26 cellular contexts compared by ENCODE assay signal in the genomic region with DNA sequence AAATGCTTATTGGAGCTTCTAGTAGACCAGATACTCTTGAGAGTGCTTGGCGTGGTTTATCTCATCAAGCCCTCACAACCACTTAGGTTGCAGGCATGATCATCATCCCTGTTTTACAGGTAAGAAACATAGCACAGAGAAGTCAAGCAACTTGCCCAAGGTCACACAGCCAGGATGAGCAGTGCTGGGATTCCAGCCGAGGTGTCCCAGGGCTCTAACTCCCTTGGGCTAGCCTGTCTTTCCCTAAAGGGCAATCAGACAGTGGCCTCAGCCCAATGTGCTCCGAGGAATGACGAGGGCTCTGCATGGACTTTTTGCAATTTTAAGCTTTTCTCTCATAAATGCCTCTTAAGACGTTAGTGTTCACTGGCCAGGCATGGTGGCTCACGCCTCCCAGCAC. TPM values are rescaled to one million over a fixed set of nuclear protein-coding genes. Genes with fewer than 3 reads are reported as not detected.
DNase-seq lines count a peak whose midpoint lies in the region; ATAC-seq, FAIRE-seq and TF ChIP-seq lines count a peak whose summit lies in the region.
"Had no signal": no experiment of that assay in that cellular context is flagged by ENCODE, and none has a peak within 500 bp of the region (broad histone marks: within the 10 kb centered on the region; RNA-seq: fewer than 3 reads in every experiment).

No MANE protein-coding gene starts in this region.

- H3K14ac ChIP-seq in H1 (ENCODE audit: insufficient read length), result no peak overlapping the region
- H3K14ac ChIP-seq in trophoblast cell (ENCODE audit: low read length), result no peak overlapping the region

- H3K9me3 Mint-ChIP-seq in activated T-cell treated with anti-CD3 and anti-CD28 coated beads, Interleukin-2, amount 50 U/mL, for 72 hours, result no peaks in the 10 kb centered on the region
- no peaks in the 10 kb centered on the region for H3K9me3 Mint-ChIP-seq in activated T-cell treated with anti-CD3 and anti-CD28 coated beads, Interleukin-2, amount 50 U/mL, for 4 hours
- H3K9me3 Mint-ChIP-seq: CD4-positive, alpha-beta T cell; CD8-positive, alpha-beta memory T cell; GM23338; HFFc6 had no signal

- no peak for ATAC-seq in HepG2
- no peak for ATAC-seq in right lobe of liver
- ATAC-seq in gastrocnemius medialis, result no peak
- ATAC-seq in activated T-cell treated with anti-CD3 and anti-CD28 coated beads, Interleukin-2, amount 50 U/mL, for 72 hours (replicated peaks in 1 of 2), result no peak
- ATAC-seq in activated T-cell treated with anti-CD3 and anti-CD28 coated beads, Interleukin-2, amount 50 U/mL, for 4 hours, result no peak
- ATAC-seq: GM23338 had no signal

- H3K79me2 ChIP-seq in HepG2 (ENCODE audit: insufficient read depth, low read length), result peaks cover 39% of the 10 kb centered on the region
- H3K79me2 ChIP-seq in H1 (ENCODE audit: control insufficient read depth in 1 of 2, insufficient read depth in 2 of 2, low read length in 2 of 2), result peaks cover 3 to 39% of the 10 kb centered on the region in 2 experiments
- no peaks in the 10 kb centered on the region for H3K79me2 ChIP-seq in trophoblast cell (ENCODE audit: control insufficient read depth, insufficient read depth, low read length, poor library complexity)

- TF ChIP-seq EP300 in HepG2 (IDR thresholded peaks at IDR 0.05; ENCODE audit: low read depth in 2 of 2, low read length in 2 of 2) (no peak), HepG2 (CRISPR knock-in tag; IDR thresholded peaks at IDR 0.05; ENCODE audit: borderline replicate concordance) (no peak), H1 (IDR thresholded peaks at IDR 0.05; ENCODE audit: borderline replicate concordance in 1 of 2, low read depth in 2 of 2, low read length in 2 of 2) (no peak)

- H3K27me3 Mint-ChIP-seq in activated T-cell treated with anti-CD3 and anti-CD28 coated beads, Interleukin-2, amount 50 U/mL, for 72 hours (ENCODE audit: low read depth), result no peaks in the 10 kb centered on the region
- no peaks in the 10 kb centered on the region for H3K27me3 Mint-ChIP-seq in activated T-cell treated with anti-CD3 and anti-CD28 coated beads, Interleukin-2, amount 50 U/mL, for 4 hours (ENCODE audit: low read depth)
- H3K27me3 Mint-ChIP-seq: CD4-positive, alpha-beta T cell had no signal

- H2AFZ ChIP-seq in HepG2 (ENCODE audit: low read length) (no peak overlapping the region), H1 (ENCODE audit: low read length) (no peak overlapping the region), trophoblast cell (ENCODE audit: insufficient read depth, low read length, poor library complexity) (no peak overlapping the region)
- H2AFZ ChIP-seq: GM23338 had no signal

- 98% methylated on average over 6 of the region's 6 CpGs for WGBS in HepG2 (ENCODE audit: low lambda C conversion rate)
- WGBS in right lobe of liver (ENCODE audit: insufficient coverage, low coverage, low lambda C conversion rate, missing lambda C conversion rate), result 86% methylated on average over 1 of the region's 6 CpGs
- WGBS in H1 (ENCODE audit: extremely low coverage in 1 of 2, insufficient coverage in 1 of 2, insufficient read length in 1 of 2, insufficient replicate concordance in 2 of 2, low coverage in 1 of 2, low lambda C conversion rate in 2 of 2, missing lambda C conversion rate in 1 of 2), 2 experiments, result 88% methylated on average over 6 of the region's 6 CpGs; no CpG with 5 or more reads in 1 of the 2 experiments
- WGBS in trophoblast cell (ENCODE audit: extremely low coverage, insufficient coverage, insufficient read length), result no CpG with 5 or more reads among the region's 6 CpGs

- peaks cover 47% of the 10 kb centered on the region for H3K4me1 ChIP-seq in HepG2 (ENCODE audit: insufficient read depth, low read length)
- peaks cover 0 to 4% (median 0%) of the 10 kb centered on the region in 4 donors for H3K4me1 ChIP-seq in right lobe of liver
- peaks cover 0 to 12% (median 7%) of the 10 kb centered on the region in 4 experiments; a peak in 6 of 7 replicates for H3K4me1 ChIP-seq in H1 (replicated peaks in 1 of 4; ENCODE audit: control insufficient read depth in 3 of 4, insufficient read depth in 4 of 4, low read length in 3 of 4)
- peaks cover 13 to 28% of the 10 kb centered on the region in 2 experiments for H3K4me1 ChIP-seq in trophoblast cell (ENCODE audit: control insufficient read depth in 1 of 2, insufficient read depth in 2 of 2, low read length in 2 of 2)
- peaks cover 51 to 58% of the 10 kb centered on the region in 2 donors for H3K4me1 ChIP-seq in gastrocnemius medialis
- H3K4me1 ChIP-seq: BE2C, HAP-1 had no signal

- H3K9ac ChIP-seq in HepG2 (ENCODE audit: insufficient read depth, low read depth, low read length) (no peak overlapping the region), H1 (replicated peaks in 1 of 4; ENCODE audit: extremely low read depth in 1 of 4, low read depth in 3 of 4, low read length in 3 of 4) (no peak overlapping the region), trophoblast cell (ENCODE audit: low read length) (no peak overlapping the region)
- H3K9ac ChIP-seq: BLaER1 treated with 17β-estradiol and CSF1 and Interleukin-3, amounts not matched to agents 10 nM and 100 nM had no signal

- no peak overlapping the region for H3K27ac Mint-ChIP-seq in activated T-cell treated with anti-CD3 and anti-CD28 coated beads, Interleukin-2, amount 50 U/mL, for 72 hours
- H3K27ac Mint-ChIP-seq: CD4-positive, alpha-beta T cell; GM23338; HFFc6 had no signal

- no peak overlapping the region for H4K5ac ChIP-seq in H1 (ENCODE audit: insufficient read length, low read depth, low read length)

- CTCF ChIA-PET in HepG2 (lab: Yijun Ruan, JAX; ENCODE audit: low intra/inter-chr PET ratio, low total read pairs), result no interaction called here
- CTCF ChIA-PET in H1 (lab: Charles Lee; ENCODE audit: partially characterized antibody), result interaction anchor here (0.6 to 2.0 kb wide), 3 partner anchors 13 to 58 kb away, joined by 3 to 14 read pairs (median 3); no protein-coding TSS in a partner anchor

- peaks cover 0 to 4% of the 10 kb centered on the region in 2 experiments; a peak in 1 of 5 replicates for H3K36me3 ChIP-seq in HepG2 (replicated peaks in 1 of 2; ENCODE audit: control insufficient read depth in 1 of 2, insufficient read depth in 2 of 2, low read length in 2 of 2)
- no peaks in the 10 kb centered on the region for H3K36me3 ChIP-seq in right lobe of liver
- no peaks in the 10 kb centered on the region for H3K36me3 ChIP-seq in H1 (ENCODE audit: control insufficient read depth in 2 of 4, insufficient read depth in 4 of 4, low read length in 3 of 4)
- H3K36me3 ChIP-seq in trophoblast cell (ENCODE audit: control insufficient read depth in 1 of 2, insufficient read depth in 2 of 2, low read length in 2 of 2), result no peaks in the 10 kb centered on the region
- H3K36me3 ChIP-seq in gastrocnemius medialis, result no peaks in the 10 kb centered on the region
- H3K36me3 ChIP-seq in brain microvascular endothelial cell (replicated peaks), result no peaks in the 10 kb centered on the region
- H3K36me3 ChIP-seq: BE2C, HAP-1 had no signal

- no peak overlapping the region for H3K56ac ChIP-seq in H1 (replicated peaks; ENCODE audit: insufficient read length, low read depth, low read length)

- no peak overlapping the region for H4K12ac ChIP-seq in trophoblast cell (ENCODE audit: low read depth, low read length)

- H3K9me3 ChIP-seq in HepG2 (ENCODE audit: low read length), result no peaks in the 10 kb centered on the region
- no peaks in the 10 kb centered on the region for H3K9me3 ChIP-seq in right lobe of liver
- no peaks in the 10 kb centered on the region for H3K9me3 ChIP-seq in H1 (ENCODE audit: insufficient read depth in 2 of 2, low read depth in 1 of 2, low read length in 1 of 2)
- H3K9me3 ChIP-seq in trophoblast cell (ENCODE audit: insufficient read depth, low read depth, low read length), result no peaks in the 10 kb centered on the region
- no peaks in the 10 kb centered on the region for H3K9me3 ChIP-seq in gastrocnemius medialis
- H3K9me3 ChIP-seq: BE2C; BLaER1 treated with 17β-estradiol and CSF1 and Interleukin-3, amounts not matched to agents 10 nM and 100 nM; HAP-1 had no signal

- FAIRE-seq in HepG2 (lab: Jason Lieb, UNC) (no peak), H1 (lab: Jason Lieb, UNC) (no peak)
- FAIRE-seq: A204.1, H54 had no signal

- no peaks in the 10 kb centered on the region for H4K20me1 ChIP-seq in HepG2 (ENCODE audit: insufficient read depth, low read length)
- H4K20me1 ChIP-seq in H1 (replicated peaks in 1 of 2; ENCODE audit: control insufficient read depth in 1 of 2, insufficient read depth in 2 of 2, low read length in 2 of 2), result peaks cover 0 to 4% of the 10 kb centered on the region in 2 experiments

- H3K4me3 Mint-ChIP-seq in activated T-cell treated with anti-CD3 and anti-CD28 coated beads, Interleukin-2, amount 50 U/mL, for 72 hours, result no peak overlapping the region
- no peak overlapping the region for H3K4me3 Mint-ChIP-seq in activated T-cell treated with anti-CD3 and anti-CD28 coated beads, Interleukin-2, amount 50 U/mL, for 4 hours
- H3K4me3 Mint-ChIP-seq: CD14-positive monocyte, GM23338, HFFc6 had no signal

- H2BK12ac ChIP-seq in H1 (ENCODE audit: low read depth, low read length), result no peak overlapping the region
- H2BK12ac ChIP-seq in trophoblast cell (ENCODE audit: low read length), result no peak overlapping the region

- H3K36me3 Mint-ChIP-seq in activated T-cell treated with anti-CD3 and anti-CD28 coated beads, Interleukin-2, amount 50 U/mL, for 72 hours (ENCODE audit: insufficient read depth in 2 of 2), result no peaks in the 10 kb centered on the region
- H3K36me3 Mint-ChIP-seq in activated T-cell treated with anti-CD3 and anti-CD28 coated beads, Interleukin-2, amount 50 U/mL, for 4 hours (ENCODE audit: insufficient read depth), result no peaks in the 10 kb centered on the region

- H3K27me3 ChIP-seq in HepG2 (ENCODE audit: control insufficient read depth in 1 of 2, insufficient read depth in 2 of 2, low read length in 2 of 2) (no peaks in the 10 kb centered on the region), right lobe of liver (no peaks in the 10 kb centered on the region), H1 (replicated peaks in 1 of 4; ENCODE audit: control insufficient read depth in 3 of 4, extremely low read depth in 1 of 4, insufficient read depth in 3 of 4, low read length in 3 of 4) (no peaks in the 10 kb centered on the region), trophoblast cell (ENCODE audit: insufficient read depth, low read length) (no peaks in the 10 kb centered on the region), gastrocnemius medialis (no peaks in the 10 kb centered on the region), brain microvascular endothelial cell (replicated peaks) (no peaks in the 10 kb centered on the region)
- H3K27me3 ChIP-seq: BE2C; BLaER1 treated with 17β-estradiol and CSF1 and Interleukin-3, amounts not matched to agents 10 nM and 100 nM had no signal

- in situ Hi-C loops in HepG2 (cut with HindIII; ENCODE audit: extremely low pct_ligation_motif_present, low pct_unique_long_range_greater_than_20kb) (no loop called here), gastrocnemius medialis (cut with MboI; ENCODE audit: low sequenced_read_pairs in 4 of 4) (no loop called here), brain microvascular endothelial cell (cut with HindIII; ENCODE audit: low pct_ligation_motif_present, low sequenced_read_pairs) (no loop called here)

- H2BK120ac ChIP-seq in H1 (replicated peaks; ENCODE audit: low read depth, low read length), result no peak overlapping the region
- H2BK120ac ChIP-seq in trophoblast cell (ENCODE audit: insufficient read depth, low read length, poor library complexity), result no peak overlapping the region

- TF ChIP-seq CTCF in HepG2 (CRISPR knock-in tag; IDR thresholded peaks at IDR 0.05), result no peak
- TF ChIP-seq CTCF in right lobe of liver (IDR thresholded peaks at IDR 0.05), result no peak
- TF ChIP-seq CTCF in H1 (IDR thresholded peaks at IDR 0.05; ENCODE audit: control extremely low read depth in 1 of 3, insufficient read depth in 1 of 3, low read depth in 1 of 3, low read length in 3 of 3), result no peak
- no peak for TF ChIP-seq CTCF in gastrocnemius medialis (IDR thresholded peaks at IDR 0.05 in 4 of 5, conservative IDR thresholded peaks at IDR 0.05 in 1 of 5)
- no peak for TF ChIP-seq CTCF in brain microvascular endothelial cell (IDR thresholded peaks at IDR 0.05; ENCODE audit: low read depth, low read length, missing control alignments)

- TF ChIP-seq POLR2A in HepG2 (IDR thresholded peaks at IDR 0.05; ENCODE audit: insufficient read depth in 1 of 2, low read depth in 2 of 2, low read length in 2 of 2) (no peak), right lobe of liver (IDR thresholded peaks at IDR 0.05) (no peak), H1 (IDR thresholded peaks at IDR 0.05; ENCODE audit: control extremely low read depth in 1 of 2, low read depth in 2 of 2, low read length in 2 of 2) (no peak), gastrocnemius medialis (IDR thresholded peaks at IDR 0.05) (no peak)

- H4K8ac ChIP-seq in H1 (ENCODE audit: extremely low read depth, insufficient read depth, low read length), result no peak overlapping the region
- no peak overlapping the region for H4K8ac ChIP-seq in trophoblast cell (ENCODE audit: low read depth, low read length)

- H3K23ac ChIP-seq in H1 (ENCODE audit: insufficient read length) (no peak overlapping the region), trophoblast cell (ENCODE audit: low read length) (no peak overlapping the region)

- H3K27ac ChIP-seq in HepG2 (ENCODE audit: extremely low read length, insufficient read depth, low read length), result no peak overlapping the region
- H3K27ac ChIP-seq in right lobe of liver, result no peak overlapping the region
- no peak overlapping the region for H3K27ac ChIP-seq in H1 (ENCODE audit: low read depth, low read length)
- no peak overlapping the region for H3K27ac ChIP-seq in trophoblast cell (ENCODE audit: low read depth, low read length)
- peak overlapping the region; percentile 91 to 98 (median 96) for H3K27ac ChIP-seq in gastrocnemius medialis
- H3K27ac ChIP-seq in brain microvascular endothelial cell, result no peak overlapping the region
- H3K27ac ChIP-seq: BLaER1 treated with 17β-estradiol and CSF1 and Interleukin-3, amounts not matched to agents 10 nM and 100 nM had no signal

- peaks cover 17% of the 10 kb centered on the region for H3K4me1 Mint-ChIP-seq in activated T-cell treated with anti-CD3 and anti-CD28 coated beads, Interleukin-2, amount 50 U/mL, for 72 hours (ENCODE audit: low read depth)
- H3K4me1 Mint-ChIP-seq in activated T-cell treated with anti-CD3 and anti-CD28 coated beads, Interleukin-2, amount 50 U/mL, for 4 hours (ENCODE audit: low read depth), result peaks cover 13% of the 10 kb centered on the region

- no peak overlapping the region for H2BK20ac ChIP-seq in H1 (ENCODE audit: low read length)

- H3K79me1 ChIP-seq in H1 (ENCODE audit: low read depth, low read length) (peaks cover 5% of the 10 kb centered on the region), trophoblast cell (ENCODE audit: low read length) (peaks cover 5% of the 10 kb centered on the region)

- H2BK15ac ChIP-seq in H1 (ENCODE audit: low read length), result no peak overlapping the region

- H4K91ac ChIP-seq in H1 (replicated peaks; ENCODE audit: insufficient read length, low read length) (no peak overlapping the region), trophoblast cell (ENCODE audit: low read depth, low read length) (no peak overlapping the region)

- H3K4ac ChIP-seq in H1 (replicated peaks; ENCODE audit: insufficient read length, low read depth, low read length), result no peak overlapping the region
- H3K4ac ChIP-seq in trophoblast cell (ENCODE audit: low read depth, low read length), result no peak overlapping the region

- DNase-seq in HepG2 (ENCODE audit: low spot score) (no peak), right lobe of liver (no peak), H1 (ENCODE audit: low read depth in 1 of 2, low spot score in 2 of 2) (no peak), trophoblast cell (peak; percentile 92 to 94), gastrocnemius medialis (no peak), brain microvascular endothelial cell (no peak)
- DNase-seq in activated T-cell treated with anti-CD3 and anti-CD28 coated beads, Interleukin-2, amount 50 U/mL, for 72 hours, result no peak
- no peak for DNase-seq in activated T-cell treated with anti-CD3 and anti-CD28 coated beads, Interleukin-2, amount 50 U/mL, for 4 hours
- DNase-seq: ACHN; AML-193; BE2C; Calu3; CD4-positive, alpha-beta T cell; CD8-positive, alpha-beta memory T cell; DMS53; DMS79 treated with DMSO at 0.1 percent for 48 hours; GF-D8; HFFc6 had no signal

- peaks cover 9% of the 10 kb centered on the region; the same call in 1 of the 2 replicates for H3K23me2 ChIP-seq in H1 (ENCODE audit: low read depth, low read length)

- intact Hi-C loops in HepG2 (cut with micrococcal nuclease; ENCODE audit: unreplicated experiment), result no loop called here
- intact Hi-C loops in right lobe of liver (cut with DNase I), result no loop called here
- intact Hi-C loops in gastrocnemius medialis (cut with DNase I; ENCODE audit: low total_unique reads), result loop anchor here (2.0 kb wide), 1 partner anchor 21 kb away; no protein-coding TSS in a partner anchor

- no peak overlapping the region for H3K4me3 ChIP-seq in HepG2 (replicated peaks in 1 of 3; ENCODE audit: insufficient read depth in 1 of 3, low read depth in 2 of 3, low read length in 3 of 3)
- H3K4me3 ChIP-seq in right lobe of liver, result no peak overlapping the region
- H3K4me3 ChIP-seq in H1 (ENCODE audit: extremely low read depth in 1 of 4, insufficient read depth in 2 of 4, low read depth in 3 of 4, low read length in 4 of 4), result no peak overlapping the region
- no peak overlapping the region for H3K4me3 ChIP-seq in trophoblast cell (ENCODE audit: low read depth, low read length)
- H3K4me3 ChIP-seq in gastrocnemius medialis, result no peak overlapping the region
- H3K4me3 ChIP-seq in brain microvascular endothelial cell (ENCODE audit: low read depth, low read length), result no peak overlapping the region
- H3K4me3 ChIP-seq: BLaER1 treated with 17β-estradiol and CSF1 and Interleukin-3, amounts not matched to agents 10 nM and 100 nM; GM23338; HAP-1 had no signal

- H3K18ac ChIP-seq in H1 (ENCODE audit: extremely low read depth, low read length) (no peak overlapping the region), trophoblast cell (ENCODE audit: low read length) (no peak overlapping the region)

- BruUV-seq in HepG2 (replicated peaks; lab: Mats Ljungman, UMichigan), result no TSS peak

- TF ChIP-seq RAD21 in HepG2 (CRISPR knock-in tag; IDR thresholded peaks at IDR 0.05) (no peak), H1 (IDR thresholded peaks at IDR 0.05 in 1 of 2, conservative IDR thresholded peaks at IDR 0.05 in 1 of 2; ENCODE audit: low read depth in 2 of 2, low read length in 2 of 2) (no peak)

- H2BK5ac ChIP-seq in H1 (ENCODE audit: low read depth, low read length) (no peak overlapping the region), trophoblast cell (ENCODE audit: low read depth, low read length, poor library complexity) (no peak overlapping the region)

- H3K4me2 ChIP-seq in HepG2 (ENCODE audit: low read depth, low read length), result no peak overlapping the region
- no peak overlapping the region for H3K4me2 ChIP-seq in H1 (ENCODE audit: insufficient read depth in 1 of 2, low read depth in 2 of 2, low read length in 2 of 2)
- H3K4me2 ChIP-seq in trophoblast cell (ENCODE audit: low read length), result no peak overlapping the region
- H3K4me2 ChIP-seq: GM23338 had no signal

- POLR2A ChIA-PET in HepG2 (lab: Yijun Ruan, JAX), result no interaction called here
- POLR2A ChIA-PET in H1 (lab: Charles Lee; ENCODE audit: partially characterized antibody), result interaction anchor here (0.7 to 1.7 kb wide), 2 partner anchors 12 to 160 kb away, joined by 4 to 5 read pairs; no protein-coding TSS in a partner anchor

- H2AK5ac ChIP-seq in H1 (ENCODE audit: low read depth, low read length), result no peak overlapping the region
- no peak overlapping the region for H2AK5ac ChIP-seq in trophoblast cell (ENCODE audit: low read length)

RNA-seq across cellular contexts. Expression of a gene that starts 39.9 kb away (rescaled TPM):
- total RNA-seq in HepG2 (2016; rRNA removed; fragmentation: Illumina TruSeq; extraction: Trizol) (not detected in 2 replicates), right lobe of liver (not detected), gastrocnemius medialis (not detected)
- not detected in 2 replicates for total RNA-seq in HepG2 (2016; cell fraction: cytosol; rRNA removed; fragmentation: Illumina TruSeq; extraction: Trizol; ENCODE audit: low read depth)
- not detected in 2 replicates for total RNA-seq in HepG2 (2016; cell fraction: insoluble cytoplasmic fraction; rRNA removed; fragmentation: Illumina TruSeq; extraction: Trizol)
- not detected in 2 replicates for total RNA-seq in HepG2 (2016; cell fraction: membrane; rRNA removed; fragmentation: Illumina TruSeq; extraction: Trizol)
- not detected in 2 replicates for total RNA-seq in HepG2 (2016; cell fraction: nucleus; rRNA removed; fragmentation: Illumina TruSeq; extraction: Trizol)
- polyA plus RNA-seq in HepG2 (2011; rRNA removed) (not detected in 2 replicates), H1 (2011; rRNA removed) (not detected in 2 replicates)
- polyA plus RNA-seq in HepG2 (2011; cell fraction: cytosol; rRNA removed), result not detected in 2 replicates
- not detected in 2 replicates for polyA plus RNA-seq in HepG2 (2011; cell fraction: nucleus; rRNA removed)
- polyA plus RNA-seq in HepG2 (2012), result 1.7 and 3.2 TPM in 2 replicates
- not detected in 2 replicates for polyA plus RNA-seq in HepG2 (2016; cell fraction: cytosol; fragmentation: Illumina TruSeq; extraction: Trizol; ENCODE audit: low read depth)
- polyA plus RNA-seq in HepG2 (2016; cell fraction: insoluble cytoplasmic fraction; fragmentation: Illumina TruSeq; extraction: Trizol; ENCODE audit: low read depth), result not detected in 2 replicates
- polyA plus RNA-seq in HepG2 (2016; cell fraction: membrane; fragmentation: Illumina TruSeq; extraction: Trizol; ENCODE audit: low read depth), result not detected in 2 replicates
- not detected in 2 replicates for polyA plus RNA-seq in HepG2 (2016; cell fraction: nucleus; fragmentation: Illumina TruSeq; extraction: Trizol; ENCODE audit: insufficient read depth, low read depth)
- polyA minus RNA-seq in HepG2 (2011; rRNA and poly(A)+ RNA removed; ENCODE audit: low replicate concordance), result not detected in 2 replicates
- polyA minus RNA-seq in HepG2 (2011; cell fraction: cytosol; rRNA and poly(A)+ RNA removed), result not detected in 2 replicates
- not detected in 2 replicates for polyA minus RNA-seq in HepG2 (2011; cell fraction: nucleus; rRNA and poly(A)+ RNA removed)
- not detected in 2 replicates for total RNA-seq in H1 (2021; fragmentation: NEBNext Ultra II Directional; extraction: Animal tissue kit (Norgen Biotek cat#: 25700))
- not detected for polyA plus RNA-seq in H1 (2011; cell fraction: cytosol; rRNA removed)
- polyA plus RNA-seq in H1 (2011; cell fraction: nucleus; rRNA removed), result not detected
- 2.3 to 3.4 TPM (median 2.5 TPM) in 4 replicates for polyA plus RNA-seq in H1 (2012, experiment 1 of 2)
- 1.9 TPM for polyA plus RNA-seq in H1 (2012, experiment 2 of 2)
- not detected for polyA plus RNA-seq in H1 (2013, experiment 1 of 2)
- polyA plus RNA-seq in H1 (2013, experiment 2 of 2), result not detected
- not detected in 2 replicates for polyA minus RNA-seq in H1 (2011; rRNA and poly(A)+ RNA removed)
- not detected for polyA minus RNA-seq in H1 (2011; cell fraction: cytosol; rRNA and poly(A)+ RNA removed)
- not detected for polyA minus RNA-seq in H1 (2011; cell fraction: nucleus; rRNA and poly(A)+ RNA removed)
- not detected in 2 replicates for polyA plus RNA-seq in trophoblast cell (2013)
- not detected for total RNA-seq in activated T-cell treated with anti-CD3 and anti-CD28 coated beads, Interleukin-2, amount 50 U/mL, for 72 hours
- total RNA-seq in activated T-cell treated with anti-CD3 and anti-CD28 coated beads, Interleukin-2, amount 50 U/mL, for 4 hours, result not detected
- total RNA-seq: Calu3; CD4-positive, alpha-beta T cell; CD8-positive, alpha-beta memory T cell; Daoy; G401; GM23338; HFFc6 had no signal

RNA-seq across cellular contexts. Expression of a gene that starts 47.9 kb away (rescaled TPM):
- not detected in 2 replicates for total RNA-seq in HepG2 (2016; rRNA removed; fragmentation: Illumina TruSeq; extraction: Trizol)
- total RNA-seq in HepG2 (2016; cell fraction: cytosol; rRNA removed; fragmentation: Illumina TruSeq; extraction: Trizol; ENCODE audit: low read depth), result not detected in 2 replicates
- 0.06 TPM in 1 of 2 replicates, not detected in the other for total RNA-seq in HepG2 (2016; cell fraction: insoluble cytoplasmic fraction; rRNA removed; fragmentation: Illumina TruSeq; extraction: Trizol)
- not detected in 2 replicates for total RNA-seq in HepG2 (2016; cell fraction: membrane; rRNA removed; fragmentation: Illumina TruSeq; extraction: Trizol)
- not detected in 2 replicates for total RNA-seq in HepG2 (2016; cell fraction: nucleus; rRNA removed; fragmentation: Illumina TruSeq; extraction: Trizol)
- not detected in 2 replicates for polyA plus RNA-seq in HepG2 (2011; rRNA removed)
- polyA plus RNA-seq in HepG2 (2011; cell fraction: cytosol; rRNA removed), result not detected in 2 replicates
- not detected in 2 replicates for polyA plus RNA-seq in HepG2 (2011; cell fraction: nucleus; rRNA removed)
- polyA plus RNA-seq in HepG2 (2012), result 0.54 TPM in 1 of 2 replicates, not detected in the other
- not detected in 2 replicates for polyA plus RNA-seq in HepG2 (2016; cell fraction: cytosol; fragmentation: Illumina TruSeq; extraction: Trizol; ENCODE audit: low read depth)
- not detected in 2 replicates for polyA plus RNA-seq in HepG2 (2016; cell fraction: insoluble cytoplasmic fraction; fragmentation: Illumina TruSeq; extraction: Trizol; ENCODE audit: low read depth)
- polyA plus RNA-seq in HepG2 (2016; cell fraction: membrane; fragmentation: Illumina TruSeq; extraction: Trizol; ENCODE audit: low read depth), result not detected in 2 replicates
- not detected in 2 replicates for polyA plus RNA-seq in HepG2 (2016; cell fraction: nucleus; fragmentation: Illumina TruSeq; extraction: Trizol; ENCODE audit: insufficient read depth, low read depth)
- polyA minus RNA-seq in HepG2 (2011; rRNA and poly(A)+ RNA removed; ENCODE audit: low replicate concordance), result 1.5 TPM in 1 of 2 replicates, not detected in the other
- polyA minus RNA-seq in HepG2 (2011; cell fraction: cytosol; rRNA and poly(A)+ RNA removed), result not detected in 2 replicates
- not detected in 2 replicates for polyA minus RNA-seq in HepG2 (2011; cell fraction: nucleus; rRNA and poly(A)+ RNA removed)
- under 1 TPM in 3 of 6 experiments, not detected in 3; 0.17 to 0.89 (median 0.37) TPM for total RNA-seq in right lobe of liver
- not detected in 2 replicates for total RNA-seq in H1 (2021; fragmentation: NEBNext Ultra II Directional; extraction: Animal tissue kit (Norgen Biotek cat#: 25700))
- 0.15 TPM in 1 of 2 replicates, not detected in the other for polyA plus RNA-seq in H1 (2011; rRNA removed)
- polyA plus RNA-seq in H1 (2011; cell fraction: cytosol; rRNA removed), result not detected
- not detected for polyA plus RNA-seq in H1 (2011; cell fraction: nucleus; rRNA removed)
- 0.80 to 2.2 TPM (median 1.2 TPM) in 4 replicates for polyA plus RNA-seq in H1 (2012, experiment 1 of 2)
- polyA plus RNA-seq in H1 (2012, experiment 2 of 2), result 2.1 TPM
- polyA plus RNA-seq in H1 (2013, experiment 1 of 2), result not detected
- polyA plus RNA-seq in H1 (2013, experiment 2 of 2), result not detected
- not detected in 2 replicates for polyA minus RNA-seq in H1 (2011; rRNA and poly(A)+ RNA removed)
- not detected for polyA minus RNA-seq in H1 (2011; cell fraction: cytosol; rRNA and poly(A)+ RNA removed)
- not detected for polyA minus RNA-seq in H1 (2011; cell fraction: nucleus; rRNA and poly(A)+ RNA removed)
- polyA plus RNA-seq in trophoblast cell (2013), result not detected in 2 replicates
- total RNA-seq in gastrocnemius medialis, result not detected
- 10 to 100 TPM; 26.7 to 34.4 TPM for total RNA-seq in activated T-cell treated with anti-CD3 and anti-CD28 coated beads, Interleukin-2, amount 50 U/mL, for 72 hours
- total RNA-seq in activated T-cell treated with anti-CD3 and anti-CD28 coated beads, Interleukin-2, amount 50 U/mL, for 4 hours, result 10 to 100 TPM; 21.9 to 37.1 (median 27.8) TPM
- total RNA-seq: Calu3, Daoy, G401, GM23338 had no signal

Comparison
In these comparisons a context has a peak if more than half of its experiments do, and no peak if none do; other contexts are left out.
1. DNase-seq: peak in trophoblast cell (2 of 2); none in HepG2 (single experiment), right lobe of liver (0 of 3), H1 (0 of 2), gastrocnemius medialis (0 of 2), brain microvascular endothelial cell (single experiment), activated T-cell treated with anti-CD3 and anti-CD28 coated beads, Interleukin-2, amount 50 U/mL, for 72 hours (0 of 2) and activated T-cell treated with anti-CD3 and anti-CD28 coated beads, Interleukin-2, amount 50 U/mL, for 4 hours (single experiment).
2. H3K27ac ChIP-seq: peak in gastrocnemius medialis (4 of 4); none in HepG2 (single experiment), right lobe of liver (0 of 3), H1 (single experiment), trophoblast cell (single experiment) and brain microvascular endothelial cell (single experiment).
3. RNA of a gene that starts 47.9 kb away (total RNA-seq): 26.7 to 34.4 TPM in activated T-cell treated with anti-CD3 and anti-CD28 coated beads, Interleukin-2, amount 50 U/mL, for 72 hours and 21.9 to 37.1 TPM in activated T-cell treated with anti-CD3 and anti-CD28 coated beads, Interleukin-2, amount 50 U/mL, for 4 hours; 0.17 to 0.89 TPM in right lobe of liver, 0.06 TPM in HepG2, not detected in H1 and not detected in gastrocnemius medialis; every median in the first group is over 10 times any median in the second.